Comparison of ENCODE assay signal across 14 cellular contexts in the genomic region with DNA sequence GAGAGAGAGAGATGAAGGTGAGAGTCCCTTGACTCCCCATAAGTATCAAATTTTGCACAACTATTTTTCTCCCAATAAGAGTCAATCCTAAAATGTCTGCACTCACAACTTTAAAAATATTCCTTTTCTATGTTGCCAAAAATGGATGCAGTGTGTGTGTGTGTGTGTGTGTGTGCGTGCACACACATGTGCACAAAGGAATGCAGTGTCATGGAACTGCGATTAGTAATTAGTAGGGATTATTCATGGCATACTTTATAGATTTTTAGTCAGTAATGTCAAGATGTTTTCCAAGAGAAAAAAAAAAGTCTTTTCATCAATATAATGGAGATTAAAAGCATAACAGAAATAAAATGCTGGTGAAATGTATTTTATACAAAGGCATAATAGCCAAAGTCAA.
"Had no signal": no experiment of that assay in that cellular context is flagged by ENCODE, and none has a peak within 500 bp of the region (broad histone marks: within the 10 kb centered on the region; RNA-seq: fewer than 3 reads in every experiment).

No MANE protein-coding gene starts in this region.

- ATAC-seq: body of pancreas; gastroesophageal sphincter; lower lobe of right lung; stimulated activated naive CD8-positive, alpha-beta T cell treated with anti-CD3 and anti-CD28 coated beads, Interleukin-15, Interleukin-2, amounts not matched to agents 100 U/mL and 50 U/mL, for 24 hours had no signal

- H3K27ac ChIP-seq: body of pancreas, colonic mucosa, gastroesophageal sphincter, lower lobe of right lung, tibial artery, uterus had no signal

- H3K9me3 ChIP-seq: body of pancreas, colonic mucosa, gastroesophageal sphincter, lower lobe of right lung, tibial artery, uterus had no signal

- H3K4me1 ChIP-seq: body of pancreas, colonic mucosa, gastroesophageal sphincter, lower lobe of right lung, tibial artery, uterus had no signal

- DNase-seq: activated B cell treated with CpG ODN at 0.5 μM for 24 hours; activated CD4-positive, alpha-beta memory T cell treated with anti-CD3 and anti-CD28 coated beads for 36 hours; activated CD4-positive, alpha-beta T cell treated with anti-CD3 and anti-CD28 coated beads for 4 hours; activated naive CD8-positive, alpha-beta T cell treated with anti-CD3 and anti-CD28 coated beads for 36 hours; activated T-cell treated with anti-CD3 and anti-CD28 coated beads for 4 hours; body of pancreas; central memory CD4-positive, alpha-beta T cell; colonic mucosa; lower lobe of right lung; stimulated activated naive CD8-positive, alpha-beta T cell treated with anti-CD3 and anti-CD28 coated beads, Interleukin-15, Interleukin-2, amounts not matched to agents 100 U/mL and 50 U/mL, for 24 hours; substantia nigra; tibial artery; uterus had no signal

- H3K4me3 ChIP-seq: body of pancreas, colonic mucosa, gastroesophageal sphincter, lower lobe of right lung, tibial artery, uterus had no signal

- H3K27me3 ChIP-seq: body of pancreas, colonic mucosa, gastroesophageal sphincter, tibial artery, uterus had no signal

- H3K36me3 ChIP-seq: colonic mucosa, gastroesophageal sphincter, lower lobe of right lung, tibial artery, uterus had no signal
